ENCODE assay signal across 8 cellular contexts in genomic region chr19:49869009-49869483, GRCh38. TPM values are rescaled to one million over a fixed set of nuclear protein-coding genes. Genes with fewer than 3 reads are reported as not detected.
DNase-seq lines count a peak whose midpoint lies in the region; ATAC-seq, FAIRE-seq and TF ChIP-seq lines count a peak whose summit lies in the region.

No MANE protein-coding gene starts in this region.

- H3K9me3 Mint-ChIP-seq in activated CD4-positive, alpha-beta memory T cell treated with anti-CD3 and anti-CD28 coated beads, Interleukin-2, amount 10 ng/mL, durations not matched to agents 7 days and 5 days: no peaks in the 10 kb centered on the region

- H3K27ac ChIP-seq in KOPT-K1 (ENCODE audit: low read depth, low read length, poor library complexity, severe bottlenecking): peak overlapping the region; percentile 39
- H3K27ac ChIP-seq in endothelial cell of umbilical vein (ENCODE audit: insufficient read depth, low read depth, low read length): peak overlapping the region; percentile 17
- H3K27ac ChIP-seq in parathyroid adenoma: peak overlapping the region; percentile 99

- no peak overlapping the region for H3K27ac Mint-ChIP-seq in activated CD4-positive, alpha-beta memory T cell treated with anti-CD3 and anti-CD28 coated beads, Interleukin-2, amount 10 ng/mL, durations not matched to agents 7 days and 5 days

- TF ChIP-seq CTCF in endothelial cell of umbilical vein (IDR thresholded peaks at IDR 0.05; ENCODE audit: extremely low read depth in 1 of 2, insufficient read depth in 1 of 2, low read depth in 1 of 2, low read length in 2 of 2) (no peak), parathyroid adenoma (IDR thresholded peaks at IDR 0.05) (no peak)

- DNase-seq in Right ventricle myocardium inferior (ENCODE audit: missing footprints): no peak
- DNase-seq in cardiac septum (ENCODE audit: low spot score): no peak
- DNase-seq in endothelial cell of umbilical vein (ENCODE audit: low read depth, low spot score): no peak
- DNase-seq in DMS79 treated with DMSO at 0.1 percent for 48 hours (lab: John Stamatoyannopoulos, UW): no peak
- no peak for DNase-seq in COLO829 (ENCODE audit: low spot score)
- DNase-seq in activated CD4-positive, alpha-beta memory T cell treated with anti-CD3 and anti-CD28 coated beads, Interleukin-2, amount 10 ng/mL, durations not matched to agents 7 days and 5 days: no peak

- H3K9me3 ChIP-seq in KOPT-K1 (ENCODE audit: insufficient read depth, low read length, poor library complexity, severe bottlenecking): no peaks in the 10 kb centered on the region
- no peaks in the 10 kb centered on the region for H3K9me3 ChIP-seq in endothelial cell of umbilical vein (replicated peaks; ENCODE audit: control insufficient read depth, insufficient read depth, low read length)
- no peaks in the 10 kb centered on the region for H3K9me3 ChIP-seq in parathyroid adenoma (ENCODE audit: control insufficient read depth, low read length)

- H3K79me2 ChIP-seq in endothelial cell of umbilical vein (ENCODE audit: control insufficient read depth, insufficient read depth, low read length): peaks cover 22% of the 10 kb centered on the region
- peaks cover 24% of the 10 kb centered on the region for H3K79me2 ChIP-seq in parathyroid adenoma

- no peak overlapping the region for H3K9ac ChIP-seq in endothelial cell of umbilical vein (replicated peaks; ENCODE audit: extremely low read depth, insufficient read depth, low read length)
- H3K9ac ChIP-seq in parathyroid adenoma: no peak overlapping the region

- H3K36me3 ChIP-seq in KOPT-K1 (ENCODE audit: insufficient read depth, low read length) (peaks cover 12% of the 10 kb centered on the region), endothelial cell of umbilical vein (ENCODE audit: control insufficient read depth in 2 of 2, extremely low read depth in 1 of 2, insufficient read depth in 2 of 2, low read length in 2 of 2) (peaks cover 7 to 15% of the 10 kb centered on the region in 2 experiments), parathyroid adenoma (ENCODE audit: control insufficient read depth, insufficient read depth, low read length) (no peaks in the 10 kb centered on the region)

- peak; percentile 3 for ATAC-seq in Right ventricle myocardium inferior

- intact Hi-C loops in Right ventricle myocardium inferior (cut with DNase I) (no loop called here), cardiac septum (cut with DNase I) (loop anchor here (5.0 kb wide), 1 partner anchor 57 kb away; the partner anchor contains the start of gene FUZ), endothelial cell of umbilical vein (cut with micrococcal nuclease) (loop anchor here (1.0 to 5.0 kb wide), 3 partner anchors 8 to 277 kb away; partner anchors contain the start of genes AKT1S1, PRMT1, PRR12 and TBC1D17)

- TSS peak; percentile 23 for BruUV-seq in endothelial cell of umbilical vein (replicated peaks; lab: Mats Ljungman, UMichigan)

- H3K4me1 Mint-ChIP-seq in activated CD4-positive, alpha-beta memory T cell treated with anti-CD3 and anti-CD28 coated beads, Interleukin-2, amount 10 ng/mL, durations not matched to agents 7 days and 5 days: peaks cover 48% of the 10 kb centered on the region

- no peaks in the 10 kb centered on the region for H3K27me3 Mint-ChIP-seq in activated CD4-positive, alpha-beta memory T cell treated with anti-CD3 and anti-CD28 coated beads, Interleukin-2, amount 10 ng/mL, durations not matched to agents 7 days and 5 days

- dilution Hi-C loops in endothelial cell of umbilical vein (cut with MboI; ENCODE audit: extremely low pct_ligation_motif_present, low sequenced_read_pairs): no loop called here

- H3K36me3 Mint-ChIP-seq in activated CD4-positive, alpha-beta memory T cell treated with anti-CD3 and anti-CD28 coated beads, Interleukin-2, amount 10 ng/mL, durations not matched to agents 7 days and 5 days (ENCODE audit: low read depth): peaks cover 33% of the 10 kb centered on the region

- no peaks in the 10 kb centered on the region for H4K20me1 ChIP-seq in endothelial cell of umbilical vein (replicated peaks; ENCODE audit: control insufficient read depth, extremely low read depth, insufficient read depth, low read length)

- POLR2A ChIA-PET in endothelial cell of umbilical vein (lab: Charles Lee): interaction anchor here (0.9 to 1.0 kb wide), 4 partner anchors 8 to 18 kb away, joined by 4 to 5 read pairs (median 4); partner anchors contain the start of genes AKT1S1, PTOV1 and TBC1D17
- POLR2A ChIA-PET in activated CD4-positive, alpha-beta memory T cell treated with anti-CD3 and anti-CD28 coated beads, Interleukin-2, amount 10 ng/mL, durations not matched to agents 7 days and 5 days (lab: Charles Lee): interaction anchor here (0.8 to 4.9 kb wide), 11 partner anchors 8 to 134 kb away, joined by 3 to 48 read pairs (median 4); partner anchors contain the start of genes AKT1S1, ATF5, FUZ and NUP62

- no peak overlapping the region for H3K4me3 Mint-ChIP-seq in activated CD4-positive, alpha-beta memory T cell treated with anti-CD3 and anti-CD28 coated beads, Interleukin-2, amount 10 ng/mL, durations not matched to agents 7 days and 5 days

- CTCF ChIA-PET in endothelial cell of umbilical vein (lab: Charles Lee): interaction anchor here (0.8 to 1.3 kb wide), 6 partner anchors 10 to 220 kb away, joined by 3 to 8 read pairs (median 3); partner anchors contain the start of gene PTOV1
- CTCF ChIA-PET in activated CD4-positive, alpha-beta memory T cell treated with anti-CD3 and anti-CD28 coated beads, Interleukin-2, amount 10 ng/mL, durations not matched to agents 7 days and 5 days (lab: Charles Lee): interaction anchor here (0.7 to 1.3 kb wide), 6 partner anchors 18 to 102 kb away, joined by 3 to 5 read pairs (median 3); partner anchors contain the start of genes AP2A1, FUZ and PTOV1

- FAIRE-seq in endothelial cell of umbilical vein (lab: Jason Lieb, UNC): no peak

- no peaks in the 10 kb centered on the region for H3K9me1 ChIP-seq in endothelial cell of umbilical vein (replicated peaks; ENCODE audit: control insufficient read depth, extremely low read depth, insufficient read depth, low read length)

- peak overlapping the region; percentile 27 to 50 (median 29) for H3K4me3 ChIP-seq in endothelial cell of umbilical vein (replicated peaks in 1 of 3; ENCODE audit: insufficient read depth in 1 of 3, low read depth in 1 of 3, low read length in 3 of 3)
- peak overlapping the region; percentile 62 for H3K4me3 ChIP-seq in parathyroid adenoma (ENCODE audit: low read depth, low read length)

- H2AFZ ChIP-seq in endothelial cell of umbilical vein (ENCODE audit: low read depth, low read length) (peak overlapping the region; percentile 88), parathyroid adenoma (peak overlapping the region; percentile 85)

- H3K27me3 ChIP-seq in endothelial cell of umbilical vein (ENCODE audit: control insufficient read depth in 2 of 2, insufficient read depth in 2 of 2, low read length in 2 of 2) (no peaks in the 10 kb centered on the region), parathyroid adenoma (ENCODE audit: control insufficient read depth, insufficient read depth, low read length) (no peaks in the 10 kb centered on the region)

- peaks cover 26% of the 10 kb centered on the region for H3K4me1 ChIP-seq in endothelial cell of umbilical vein (ENCODE audit: control insufficient read depth, extremely low read depth, insufficient read depth, low read length)
- H3K4me1 ChIP-seq in parathyroid adenoma: peaks cover 24% of the 10 kb centered on the region

- TF ChIP-seq POLR2A in endothelial cell of umbilical vein (IDR thresholded peaks at IDR 0.05; ENCODE audit: low read depth, low read length): no peak

- H3K4me2 ChIP-seq in endothelial cell of umbilical vein (ENCODE audit: insufficient read depth, low read length): peak overlapping the region; percentile 73
- peak overlapping the region; percentile 84 for H3K4me2 ChIP-seq in parathyroid adenoma (ENCODE audit: low read length)

RNA-seq across cellular contexts. Expression of gene PNKP, which starts 1.7 kb away (rescaled TPM):
- total RNA-seq in Right ventricle myocardium inferior (36.9 TPM), cardiac septum (49.5 TPM), endothelial cell of umbilical vein (112 and 114 TPM in 2 replicates)
- 39.4 and 48.4 TPM in 2 replicates for polyA plus RNA-seq in endothelial cell of umbilical vein
- 15.1 and 23.9 TPM in 2 replicates for polyA plus RNA-seq in endothelial cell of umbilical vein (2011; cell fraction: cytosol; rRNA removed)
- polyA plus RNA-seq in endothelial cell of umbilical vein (2011; cell fraction: nucleus; rRNA removed): 204 and 217 TPM in 2 replicates
- 40.6 and 46.0 TPM in 2 replicates for polyA plus RNA-seq in endothelial cell of umbilical vein (2012)
- polyA minus RNA-seq in endothelial cell of umbilical vein: 18.4 and 25.4 TPM in 2 replicates
- polyA minus RNA-seq in endothelial cell of umbilical vein (2011; cell fraction: cytosol; rRNA and poly(A)+ RNA removed): 20.7 TPM
- polyA minus RNA-seq in endothelial cell of umbilical vein (2011; cell fraction: nucleus; rRNA and poly(A)+ RNA removed): 49.5 and 90.5 TPM in 2 replicates
- total RNA-seq in activated CD4-positive, alpha-beta memory T cell treated with anti-CD3 and anti-CD28 coated beads, Interleukin-2, amount 10 ng/mL, durations not matched to agents 7 days and 5 days: 100 to 1,000 TPM; 121 to 129 TPM

RNA-seq across cellular contexts. Expression of gene AKT1S1, which starts 8.1 kb away (rescaled TPM):
- total RNA-seq in Right ventricle myocardium inferior (37.2 TPM), cardiac septum (35.8 TPM), endothelial cell of umbilical vein (61.9 and 64.2 TPM in 2 replicates)
- 68.3 and 76.8 TPM in 2 replicates for polyA plus RNA-seq in endothelial cell of umbilical vein
- 40.2 and 49.3 TPM in 2 replicates for polyA plus RNA-seq in endothelial cell of umbilical vein (2011; cell fraction: cytosol; rRNA removed)
- polyA plus RNA-seq in endothelial cell of umbilical vein (2011; cell fraction: nucleus; rRNA removed): 59.7 and 65.1 TPM in 2 replicates
- 36.2 and 63.1 TPM in 2 replicates for polyA plus RNA-seq in endothelial cell of umbilical vein (2012)
- 20.8 and 26.9 TPM in 2 replicates for polyA minus RNA-seq in endothelial cell of umbilical vein
- polyA minus RNA-seq in endothelial cell of umbilical vein (2011; cell fraction: cytosol; rRNA and poly(A)+ RNA removed): 41.1 TPM
- polyA minus RNA-seq in endothelial cell of umbilical vein (2011; cell fraction: nucleus; rRNA and poly(A)+ RNA removed): 25.5 and 31.2 TPM in 2 replicates
- 10 to 100 TPM; 20.2 to 23.0 TPM for total RNA-seq in activated CD4-positive, alpha-beta memory T cell treated with anti-CD3 and anti-CD28 coated beads, Interleukin-2, amount 10 ng/mL, durations not matched to agents 7 days and 5 days

RNA-seq across cellular contexts. Expression of gene TBC1D17, which starts 8.5 kb away (rescaled TPM):
- total RNA-seq in Right ventricle myocardium inferior: 44.9 TPM
- 48.0 TPM for total RNA-seq in cardiac septum
- 36.1 and 39.3 TPM in 2 replicates for total RNA-seq in endothelial cell of umbilical vein
- 34.2 and 37.4 TPM in 2 replicates for polyA plus RNA-seq in endothelial cell of umbilical vein
- polyA plus RNA-seq in endothelial cell of umbilical vein (2011; cell fraction: cytosol; rRNA removed): 25.8 and 33.1 TPM in 2 replicates
- 38.7 and 57.3 TPM in 2 replicates for polyA plus RNA-seq in endothelial cell of umbilical vein (2011; cell fraction: nucleus; rRNA removed)
- 31.3 and 35.6 TPM in 2 replicates for polyA plus RNA-seq in endothelial cell of umbilical vein (2012)
- 18.3 and 23.3 TPM in 2 replicates for polyA minus RNA-seq in endothelial cell of umbilical vein
- 11.8 TPM for polyA minus RNA-seq in endothelial cell of umbilical vein (2011; cell fraction: cytosol; rRNA and poly(A)+ RNA removed)
- 16.7 and 21.3 TPM in 2 replicates for polyA minus RNA-seq in endothelial cell of umbilical vein (2011; cell fraction: nucleus; rRNA and poly(A)+ RNA removed)
- total RNA-seq in activated CD4-positive, alpha-beta memory T cell treated with anti-CD3 and anti-CD28 coated beads, Interleukin-2, amount 10 ng/mL, durations not matched to agents 7 days and 5 days: 10 to 100 TPM; 42.3 to 47.6 TPM

RNA-seq across cellular contexts. Expression of gene PTOV1, which starts 18.1 kb away (rescaled TPM):
- total RNA-seq in Right ventricle myocardium inferior (122 TPM), cardiac septum (95.8 TPM), endothelial cell of umbilical vein (184 and 187 TPM in 2 replicates)
- polyA plus RNA-seq in endothelial cell of umbilical vein: 116 and 125 TPM in 2 replicates
- polyA plus RNA-seq in endothelial cell of umbilical vein (2011; cell fraction: cytosol; rRNA removed): 93.1 and 118 TPM in 2 replicates
- polyA plus RNA-seq in endothelial cell of umbilical vein (2011; cell fraction: nucleus; rRNA removed): 257 and 302 TPM in 2 replicates
- 96.0 and 145 TPM in 2 replicates for polyA plus RNA-seq in endothelial cell of umbilical vein (2012)
- 55.3 and 80.9 TPM in 2 replicates for polyA minus RNA-seq in endothelial cell of umbilical vein
- 56.8 TPM for polyA minus RNA-seq in endothelial cell of umbilical vein (2011; cell fraction: cytosol; rRNA and poly(A)+ RNA removed)
- polyA minus RNA-seq in endothelial cell of umbilical vein (2011; cell fraction: nucleus; rRNA and poly(A)+ RNA removed): 61.0 and 83.2 TPM in 2 replicates
- 10 to 100 TPM; 69.3 to 71.7 TPM for total RNA-seq in activated CD4-positive, alpha-beta memory T cell treated with anti-CD3 and anti-CD28 coated beads, Interleukin-2, amount 10 ng/mL, durations not matched to agents 7 days and 5 days

RNA-seq across cellular contexts. Expression of gene IL4I1, which starts 27.6 kb away (rescaled TPM):
- total RNA-seq in Right ventricle myocardium inferior (0.30 TPM), cardiac septum (1.2 TPM), endothelial cell of umbilical vein (5.6 and 9.1 TPM in 2 replicates)
- polyA plus RNA-seq in endothelial cell of umbilical vein: 5.0 and 7.4 TPM in 2 replicates
- polyA plus RNA-seq in endothelial cell of umbilical vein (2011; cell fraction: cytosol; rRNA removed): 2.5 and 4.7 TPM in 2 replicates
- 1.9 and 4.1 TPM in 2 replicates for polyA plus RNA-seq in endothelial cell of umbilical vein (2011; cell fraction: nucleus; rRNA removed)
- polyA plus RNA-seq in endothelial cell of umbilical vein (2012): 5.7 and 10.8 TPM in 2 replicates
- 5.0 and 5.3 TPM in 2 replicates for polyA minus RNA-seq in endothelial cell of umbilical vein
- not detected for polyA minus RNA-seq in endothelial cell of umbilical vein (2011; cell fraction: cytosol; rRNA and poly(A)+ RNA removed)
- polyA minus RNA-seq in endothelial cell of umbilical vein (2011; cell fraction: nucleus; rRNA and poly(A)+ RNA removed): 0.96 and 1.8 TPM in 2 replicates
- 10 to 100 TPM; 25.7 to 26.4 TPM for total RNA-seq in activated CD4-positive, alpha-beta memory T cell treated with anti-CD3 and anti-CD28 coated beads, Interleukin-2, amount 10 ng/mL, durations not matched to agents 7 days and 5 days

Comparison
In these comparisons a context has a peak if more than half of its experiments do, and no peak if none do; other contexts are left out.
1. H3K27ac ChIP-seq: peak in every context shown above with its lines; median percentile 99 in parathyroid adenoma; 39 in KOPT-K1; 17 in endothelial cell of umbilical vein.